Comparison of ENCODE assay signal across 11 cellular contexts in genomic region chr14:24911324-24912095, GRCh38.
DNase-seq lines count a peak whose midpoint lies in the region; ATAC-seq and TF ChIP-seq lines count a peak whose summit lies in the region.
"Had no signal": no experiment of that assay in that cellular context is flagged by ENCODE, and none has a peak within 500 bp of the region (broad histone marks: within the 10 kb centered on the region; RNA-seq: fewer than 3 reads in every experiment).

No MANE protein-coding gene starts in this region.

- no peaks in the 10 kb centered on the region for H3K9me3 ChIP-seq in gastrocnemius medialis

- no peak for TF ChIP-seq CTCF in gastrocnemius medialis (IDR thresholded peaks at IDR 0.05 in 4 of 5, conservative IDR thresholded peaks at IDR 0.05 in 1 of 5)
- no peak for TF ChIP-seq CTCF in activated CD8-positive, alpha-beta T cell treated with anti-CD3 and anti-CD28 coated beads for 36 hours (IDR thresholded peaks at IDR 0.05)

- H3K27me3 ChIP-seq in gastrocnemius medialis = no peaks in the 10 kb centered on the region
- H3K27me3 ChIP-seq: cardiac muscle cell had no signal

- no peaks in the 10 kb centered on the region for H3K4me1 Mint-ChIP-seq in activated CD8-positive, alpha-beta T cell treated with anti-CD3 and anti-CD28 coated beads for 36 hours (ENCODE audit: low read depth)
- H3K4me1 Mint-ChIP-seq in activated T-cell treated with anti-CD3 and anti-CD28 coated beads, Interleukin-2, amount 50 U/mL, for 24 hours (ENCODE audit: low read depth) = no peaks in the 10 kb centered on the region

- no peaks in the 10 kb centered on the region for H3K36me3 ChIP-seq in gastrocnemius medialis
- H3K36me3 ChIP-seq: cardiac muscle cell had no signal

- no peaks in the 10 kb centered on the region for H3K9me3 Mint-ChIP-seq in activated CD8-positive, alpha-beta T cell treated with anti-CD3 and anti-CD28 coated beads for 36 hours
- H3K9me3 Mint-ChIP-seq in activated T-cell treated with anti-CD3 and anti-CD28 coated beads, Interleukin-2, amount 50 U/mL, for 24 hours = no peaks in the 10 kb centered on the region

- no peak overlapping the region for H3K27ac Mint-ChIP-seq in activated CD8-positive, alpha-beta T cell treated with anti-CD3 and anti-CD28 coated beads for 36 hours
- no peak overlapping the region for H3K27ac Mint-ChIP-seq in activated T-cell treated with anti-CD3 and anti-CD28 coated beads, Interleukin-2, amount 50 U/mL, for 24 hours

- no peak overlapping the region for H3K27ac ChIP-seq in gastrocnemius medialis
- H3K27ac ChIP-seq: cardiac muscle cell had no signal

- CTCF ChIA-PET in activated CD8-positive, alpha-beta T cell treated with anti-CD3 and anti-CD28 coated beads for 36 hours (lab: Charles Lee) = no interaction called here

- no peak for TF ChIP-seq POLR2A in gastrocnemius medialis (IDR thresholded peaks at IDR 0.05)

- DNase-seq in NCI-H2227 treated with DMSO at 0.1 percent for 48 hours (lab: John Stamatoyannopoulos, UW) = peak; percentile 32
- DNase-seq in fibroblast of peridontal ligament (ENCODE audit: extremely low read depth) = peak; percentile 96
- peak in 1 of 2 donors; percentile 19 for DNase-seq in gastrocnemius medialis
- no peak for DNase-seq in activated CD8-positive, alpha-beta T cell treated with anti-CD3 and anti-CD28 coated beads for 36 hours
- DNase-seq in activated T-cell treated with anti-CD3 and anti-CD28 coated beads, Interleukin-2, amount 50 U/mL, for 24 hours = no peak
- DNase-seq: NCI-H2171 treated with DMSO at 0.1 percent for 48 hours; stimulated activated CD4-positive, alpha-beta T cell treated with anti-CD3 and anti-CD28 coated beads, Interleukin-4, amount 100 ng/mL, for 24 hours had no signal

- H3K27me3 Mint-ChIP-seq in activated CD8-positive, alpha-beta T cell treated with anti-CD3 and anti-CD28 coated beads for 36 hours = peaks cover 19% of the 10 kb centered on the region
- peaks cover 30% of the 10 kb centered on the region for H3K27me3 Mint-ChIP-seq in activated T-cell treated with anti-CD3 and anti-CD28 coated beads, Interleukin-2, amount 50 U/mL, for 24 hours

- no peaks in the 10 kb centered on the region for H3K36me3 Mint-ChIP-seq in activated CD8-positive, alpha-beta T cell treated with anti-CD3 and anti-CD28 coated beads for 36 hours (ENCODE audit: low read depth)
- no peaks in the 10 kb centered on the region for H3K36me3 Mint-ChIP-seq in activated T-cell treated with anti-CD3 and anti-CD28 coated beads, Interleukin-2, amount 50 U/mL, for 24 hours (ENCODE audit: low read depth)

- ATAC-seq in GM18868 (IDR thresholded peaks at IDR 0.05; ENCODE audit: unreplicated experiment) (peak; percentile 78), gastrocnemius medialis (peak; percentile 11 to 56), HG03025 (IDR thresholded peaks at IDR 0.05; ENCODE audit: low FRiP score, unreplicated experiment) (no peak)
- no peak for ATAC-seq in activated CD8-positive, alpha-beta T cell treated with anti-CD3 and anti-CD28 coated beads for 36 hours
- ATAC-seq: activated CD4-positive, CD25-positive, alpha-beta regulatory T cell treated with anti-CD3 and anti-CD28 coated beads, Interleukin-2, amount 50 U/mL, for 24 hours had no signal

- in situ Hi-C loops in gastrocnemius medialis (cut with MboI; ENCODE audit: low sequenced_read_pairs in 4 of 4) = no loop called here

- H3K4me3 Mint-ChIP-seq in activated CD8-positive, alpha-beta T cell treated with anti-CD3 and anti-CD28 coated beads for 36 hours = no peak overlapping the region
- H3K4me3 Mint-ChIP-seq in activated T-cell treated with anti-CD3 and anti-CD28 coated beads, Interleukin-2, amount 50 U/mL, for 24 hours = no peak overlapping the region

- no peak overlapping the region for H3K4me3 ChIP-seq in gastrocnemius medialis
- H3K4me3 ChIP-seq: cardiac muscle cell had no signal

- no peaks in the 10 kb centered on the region for H3K4me1 ChIP-seq in gastrocnemius medialis

- POLR2A ChIA-PET in activated CD8-positive, alpha-beta T cell treated with anti-CD3 and anti-CD28 coated beads for 36 hours (lab: Charles Lee) = no interaction called here

- intact Hi-C loops in gastrocnemius medialis (cut with DNase I; ENCODE audit: low total_unique reads) = no loop called here
- intact Hi-C loops in activated CD8-positive, alpha-beta T cell treated with anti-CD3 and anti-CD28 coated beads for 36 hours (cut with micrococcal nuclease) = no loop called here

Comparison
In these comparisons a context has a peak if more than half of its experiments do, and no peak if none do; other contexts are left out.
1. ATAC-seq: peak in GM18868 (single experiment) and gastrocnemius medialis (2 of 2); none in activated CD8-positive, alpha-beta T cell treated with anti-CD3 and anti-CD28 coated beads for 36 hours (single experiment) and HG03025 (single experiment).
2. DNase-seq: peak in NCI-H2227 treated with DMSO at 0.1 percent for 48 hours (single experiment) and fibroblast of peridontal ligament (single experiment); none in activated CD8-positive, alpha-beta T cell treated with anti-CD3 and anti-CD28 coated beads for 36 hours (single experiment) and activated T-cell treated with anti-CD3 and anti-CD28 coated beads, Interleukin-2, amount 50 U/mL, for 24 hours (single experiment).